Comparison of ENCODE assay signal across 19 cellular contexts in genomic region chr11:59189986-59190385, GRCh38. TPM values are rescaled to one million over a fixed set of nuclear protein-coding genes. Genes with fewer than 3 reads are reported as not detected.
DNase-seq lines count a peak whose midpoint lies in the region; ATAC-seq and TF ChIP-seq lines count a peak whose summit lies in the region.
"Had no signal": no experiment of that assay in that cellular context is flagged by ENCODE, and none has a peak within 500 bp of the region (broad histone marks: within the 10 kb centered on the region; RNA-seq: fewer than 3 reads in every experiment).

No MANE protein-coding gene starts in this region.

- TF ChIP-seq CTCF in VCaP (conservative IDR thresholded peaks at IDR 0.05) (no peak), left lung (IDR thresholded peaks at IDR 0.05) (no peak), transverse colon (IDR thresholded peaks at IDR 0.05) (no peak)

- 30 to 36% methylated on average over 3 to 4 of the region's 4 CpGs for WGBS in transverse colon (ENCODE audit: low coverage in 1 of 2), 2 donors

- ATAC-seq in left lung (peak; percentile 6), GM21528 (IDR thresholded peaks at IDR 0.05; ENCODE audit: low FRiP score, unreplicated experiment) (no peak), HG02884 (IDR thresholded peaks at IDR 0.05; ENCODE audit: unreplicated experiment) (no peak), GM18505 (IDR thresholded peaks at IDR 0.05; ENCODE audit: unreplicated experiment) (no peak)
- ATAC-seq: CD8-positive, alpha-beta T cell had no signal

- TF ChIP-seq POLR2A in transverse colon (IDR thresholded peaks at IDR 0.05) (no peak), GM18505 (IDR thresholded peaks at IDR 0.05; ENCODE audit: borderline replicate concordance, extremely low read depth, insufficient read depth, insufficient read length) (no peak)

- H3K9me3 ChIP-seq in left lung (no peaks in the 10 kb centered on the region), transverse colon (no peaks in the 10 kb centered on the region)
- H3K9me3 ChIP-seq: SJCRH30 had no signal

- intact Hi-C loops in left lung (cut with DNase I) (no loop called here), transverse colon (cut with DNase I; ENCODE audit: low total_unique reads) (no loop called here)

- H3K27ac ChIP-seq in VCaP: peak overlapping the region; percentile 54
- peak overlapping the region; percentile 33 to 51 for H3K27ac ChIP-seq in left lung
- H3K27ac ChIP-seq in transverse colon: peak overlapping the region; percentile 85 to 90 (median 87)
- H3K27ac ChIP-seq: SJCRH30 had no signal

- no peak overlapping the region for H3K4me3 ChIP-seq in left lung
- H3K4me3 ChIP-seq in transverse colon: no peak overlapping the region
- H3K4me3 ChIP-seq: SJCRH30 had no signal

- H3K4me1 ChIP-seq in left lung (peaks cover 40 to 54% of the 10 kb centered on the region in 2 donors), transverse colon (peaks cover 38 to 67% (median 54%) of the 10 kb centered on the region in 4 donors)

- H3K27me3 ChIP-seq in left lung (no peaks in the 10 kb centered on the region), transverse colon (no peaks in the 10 kb centered on the region)
- H3K27me3 ChIP-seq: SJCRH30 had no signal

- TF ChIP-seq EP300 in transverse colon (IDR thresholded peaks at IDR 0.05; ENCODE audit: low read depth): no peak

- H3K36me3 ChIP-seq in left lung (peaks cover 0 to 35% of the 10 kb centered on the region in 2 donors), transverse colon (peaks cover 0 to 11% (median 2%) of the 10 kb centered on the region in 4 donors)

- in situ Hi-C loops in transverse colon (cut with MboI; ENCODE audit: low pct_ligation_motif_present in 1 of 4, low pct_unique_long_range_greater_than_20kb in 1 of 4, low sequenced_read_pairs in 3 of 4): no loop called here

- peak; percentile 68 for DNase-seq in HT-29 (ENCODE audit: low spot score)
- no peak for DNase-seq in left lung
- no peak for DNase-seq in transverse colon
- no peak for DNase-seq in activated naive CD4-positive, alpha-beta T cell treated with anti-CD3 and anti-CD28 coated beads, Interleukin-2, amount 50 U/mL, for 16 hours
- DNase-seq: ACHN; CD8-positive, alpha-beta T cell; HFFc6; IMR-90; Kasumi-1; NCI-H1930; NCI-H2171; RPMI8226; SJCRH30 had no signal

RNA-seq across cellular contexts. Expression of gene DTX4, which starts 18.1 kb away (rescaled TPM):
- 20.8 and 22.6 TPM in 2 replicates for total RNA-seq in HT-29 (2014; rRNA removed; shearing (Covaris generic))
- total RNA-seq in left lung: 10 to 100 TPM; 33.2 to 43.4 TPM
- total RNA-seq in transverse colon: 10 to 100 TPM; 61.3 to 95.3 (median 77.6) TPM

RNA-seq across cellular contexts. Expression of gene MPEG1, which starts 22.7 kb away (rescaled TPM):
- not detected in 2 replicates for total RNA-seq in HT-29 (2014; rRNA removed; shearing (Covaris generic))
- total RNA-seq in left lung (10 to 100 TPM; 23.5 to 68.7 TPM), transverse colon (10 to 100 TPM in 1 of 4 donors, 1 to 10 TPM in 3; 4.6 to 16.5 (median 7.5) TPM)
- total RNA-seq: H4, HFFc6, IMR-90, NCI-H460, SJCRH30 had no signal

RNA-seq across cellular contexts. Expression of gene FAM111A, which starts 47.3 kb away (rescaled TPM):
- total RNA-seq in HT-29 (2014; rRNA removed; shearing (Covaris generic)): 43.6 and 51.9 TPM in 2 replicates
- 10 to 100 TPM; 50.3 to 55.9 TPM for total RNA-seq in left lung
- 10 to 100 TPM; 17.6 to 62.1 (median 26.2) TPM for total RNA-seq in transverse colon
